In genomic region chr2:202786792-202787191, GRCh38 we compare ENCODE assay signal across 1 cellular context.
TF ChIP-seq lines count a peak whose summit lies in the region.

No MANE protein-coding gene starts in this region.

TF ChIP-seq in IMR-90, 13 proteins besides CTCF, POLR2A, EP300 and RAD21:
- TF ChIP-seq MXI1 (IDR thresholded peaks at IDR 0.05; ENCODE audit: borderline replicate concordance, low read depth, low read length) = no peak
- no peak for TF ChIP-seq ELK1 (IDR thresholded peaks at IDR 0.05; ENCODE audit: borderline replicate concordance, low read depth, low read length)
- TF ChIP-seq NFE2L2 (IDR thresholded peaks at IDR 0.05; ENCODE audit: low read depth, low read length) = no peak
- TF ChIP-seq RCOR1 (IDR thresholded peaks at IDR 0.05; ENCODE audit: insufficient replicate concordance, low read length) = no peak
TF ChIP-seq in IMR-90: peak in this region for 0.
